ENCODE assay signal across 13 cellular contexts in the genomic region with DNA sequence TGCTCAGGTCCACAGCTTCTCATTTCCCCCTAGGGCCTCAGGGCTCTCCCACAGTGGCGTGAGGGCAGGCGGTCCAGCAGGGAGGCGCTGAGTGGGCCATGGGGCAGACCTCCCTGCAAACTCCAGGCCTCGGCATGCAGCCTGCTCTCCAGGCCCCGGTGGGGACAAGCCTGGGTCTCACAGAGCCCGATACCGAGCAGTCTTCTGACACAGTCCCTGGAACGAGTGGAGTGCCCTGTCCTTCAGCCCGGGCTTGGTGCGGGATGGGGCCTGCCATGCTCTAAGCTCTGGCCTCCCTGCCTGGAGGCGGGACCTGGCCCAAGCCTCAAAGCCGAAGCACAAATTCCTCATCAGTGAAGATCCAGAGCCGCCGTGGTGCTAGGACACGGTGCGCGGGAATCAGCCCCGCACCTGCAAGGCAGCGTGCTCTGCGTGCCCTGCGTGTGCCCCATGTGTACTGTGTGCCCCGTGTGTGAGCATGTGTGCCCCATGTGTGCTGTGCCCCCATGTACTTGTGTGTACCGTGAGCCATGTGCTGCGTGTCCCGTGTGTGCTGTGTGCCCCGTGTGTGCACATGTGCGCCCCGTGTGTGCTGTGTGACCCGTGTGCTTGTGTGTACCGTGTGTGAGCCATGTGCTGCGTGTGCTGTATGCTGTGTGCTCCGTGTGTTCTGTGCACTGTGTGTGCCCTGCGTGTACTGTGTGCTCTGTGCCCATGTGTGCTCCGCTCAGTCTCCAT. TPM values are rescaled to one million over a fixed set of nuclear protein-coding genes. Genes with fewer than 3 reads are reported as not detected.
DNase-seq lines count a peak whose midpoint lies in the region; TF ChIP-seq lines count a peak whose summit lies in the region.
"Had no signal": no experiment of that assay in that cellular context is flagged by ENCODE, and none has a peak within 500 bp of the region (broad histone marks: within the 10 kb centered on the region; RNA-seq: fewer than 3 reads in every experiment).

No MANE protein-coding gene starts in this region.

- H3F3A ChIP-seq in smooth muscle cell (ENCODE audit: low read depth): no peaks in the 10 kb centered on the region

- H3K27ac Mint-ChIP-seq in nephron progenitor cell: peak overlapping the region; percentile 54
- H3K27ac Mint-ChIP-seq: CD4-positive, alpha-beta T cell had no signal

- H3K36me3 ChIP-seq in H7 (replicated peaks; ENCODE audit: control insufficient read depth, insufficient read depth, low read length): no peaks in the 10 kb centered on the region
- peaks cover 14% of the 10 kb centered on the region for H3K36me3 ChIP-seq in WERI-Rb-1
- H3K36me3 ChIP-seq in smooth muscle cell (ENCODE audit: low read depth): no peaks in the 10 kb centered on the region
- H3K36me3 ChIP-seq: HAP-1 had no signal

- peaks cover 14% of the 10 kb centered on the region for H3K27me3 Mint-ChIP-seq in nephron progenitor cell (ENCODE audit: low read depth, poor library complexity)

- TF ChIP-seq CTCF in WERI-Rb-1 (IDR thresholded peaks at IDR 0.05; ENCODE audit: low read depth, low read length) (no peak), nephron progenitor cell (IDR thresholded peaks at IDR 0.05) (no peak), smooth muscle cell (IDR thresholded peaks at IDR 0.05; ENCODE audit: borderline replicate concordance, insufficient read depth, poor library complexity, severe bottlenecking) (no peak)

- peak; percentile 64 for DNase-seq in H7
- no peak for DNase-seq in WERI-Rb-1
- DNase-seq in nephron progenitor cell: no peak
- DNase-seq in smooth muscle cell (lab: John Stamatoyannopoulos, UW; ENCODE audit: unreplicated experiment): no peak
- DNase-seq in NCI-H2227 (lab: John Stamatoyannopoulos, UW; ENCODE audit: unreplicated experiment): no peak
- DNase-seq in C1 segment of cervical spinal cord (lab: John Stamatoyannopoulos, UW): no peak
- no peak for DNase-seq in NCI-H2107 treated with DMSO at 0.1 percent for 48 hours (lab: John Stamatoyannopoulos, UW; ENCODE audit: unreplicated experiment)
- DNase-seq: Calu3; CD4-positive, alpha-beta T cell; DMS 273 treated with DMSO at 0.1 percent for 48 hours; GM23248 had no signal

- WGBS in smooth muscle cell (ENCODE audit: low lambda C conversion rate): 91% methylated on average over 33 of the region's 34 CpGs

- no peaks in the 10 kb centered on the region for H3K79me2 ChIP-seq in smooth muscle cell (ENCODE audit: low read depth)

- H3K4me3 ChIP-seq in H7 (ENCODE audit: insufficient read depth, low read depth, low read length): no peak overlapping the region
- H3K4me3 ChIP-seq in WERI-Rb-1 (ENCODE audit: low read depth, low read length): no peak overlapping the region
- H3K4me3 ChIP-seq in smooth muscle cell: no peak overlapping the region
- H3K4me3 ChIP-seq: GM23248, HAP-1, K562 had no signal

- H3K4me1 ChIP-seq in smooth muscle cell (ENCODE audit: low read depth): no peaks in the 10 kb centered on the region
- H3K4me1 ChIP-seq: HAP-1 had no signal

- H3K9me3 Mint-ChIP-seq in nephron progenitor cell: no peaks in the 10 kb centered on the region
- H3K9me3 Mint-ChIP-seq: CD4-positive, alpha-beta T cell had no signal

- H3K9me3 ChIP-seq in WERI-Rb-1 (ENCODE audit: severe bottlenecking) (peaks cover 3% of the 10 kb centered on the region), smooth muscle cell (replicated peaks; ENCODE audit: low read depth) (no peaks in the 10 kb centered on the region)
- H3K9me3 ChIP-seq: HAP-1 had no signal

- H3K27ac ChIP-seq in WERI-Rb-1 (peak overlapping the region; percentile 87), smooth muscle cell (ENCODE audit: low read depth) (no peak overlapping the region)
- H3K27ac ChIP-seq: GM23248 had no signal

- no peak overlapping the region for H3K4me2 ChIP-seq in smooth muscle cell

- H3K36me3 Mint-ChIP-seq in nephron progenitor cell (ENCODE audit: low read depth): no peaks in the 10 kb centered on the region

- no peak overlapping the region for H3K4me3 Mint-ChIP-seq in nephron progenitor cell
- H3K4me3 Mint-ChIP-seq: CD4-positive, alpha-beta T cell had no signal

- no peaks in the 10 kb centered on the region for H4K20me1 ChIP-seq in smooth muscle cell (ENCODE audit: low read depth)

- H3K4me1 Mint-ChIP-seq in nephron progenitor cell: peaks cover 15% of the 10 kb centered on the region

- no peak overlapping the region for H2AFZ ChIP-seq in smooth muscle cell (ENCODE audit: low read depth)
- H2AFZ ChIP-seq: GM23248 had no signal

- H3K9ac ChIP-seq in smooth muscle cell (ENCODE audit: low read depth): no peak overlapping the region
- H3K9ac ChIP-seq: GM23248 had no signal

- H3K27me3 ChIP-seq in H7 (ENCODE audit: control insufficient read depth, insufficient read depth, low read length): no peaks in the 10 kb centered on the region
- H3K27me3 ChIP-seq in WERI-Rb-1 (ENCODE audit: insufficient read depth, low read depth, severe bottlenecking): no peaks in the 10 kb centered on the region
- H3K27me3 ChIP-seq in smooth muscle cell (ENCODE audit: low read depth): peaks cover 8% of the 10 kb centered on the region

RNA-seq across cellular contexts. Expression of a gene that starts 56.1 kb away (rescaled TPM):
- 13.3 and 21.3 TPM in 2 replicates for total RNA-seq in H7 (2014; rRNA removed; shearing (Covaris generic))
- total RNA-seq in smooth muscle cell: 3.8 and 7.8 TPM in 2 replicates
- polyA plus RNA-seq in smooth muscle cell: 9.6 and 11.2 TPM in 2 replicates
